ENCODE assay signal across 8 cellular contexts in the genomic region with DNA sequence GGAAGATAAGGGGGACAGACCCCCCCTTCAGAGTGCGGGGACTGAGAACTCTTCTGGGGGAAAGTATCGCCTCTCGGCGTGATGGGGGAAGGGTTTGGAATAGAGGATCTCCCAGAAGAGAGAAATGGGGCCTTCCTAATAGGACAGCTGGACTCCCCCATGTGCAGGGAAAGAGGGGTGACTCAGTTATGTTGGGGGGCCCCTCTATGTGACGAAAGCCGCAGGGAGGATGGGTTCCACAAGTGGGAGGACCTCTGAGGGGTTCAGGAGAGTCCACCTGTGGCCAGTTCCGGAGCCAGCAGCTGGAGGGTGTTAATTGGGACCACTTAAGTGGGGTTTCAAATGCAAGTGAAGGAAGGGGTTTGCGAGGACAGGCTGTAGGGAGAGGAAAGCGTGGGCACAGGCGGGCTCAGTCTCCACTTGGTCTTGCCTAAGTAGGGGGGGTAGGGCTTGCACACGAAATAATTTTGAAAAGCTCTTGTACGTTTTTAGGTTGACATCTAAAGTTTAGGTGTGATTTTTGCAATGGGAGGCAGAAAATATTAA.
DNase-seq lines count a peak whose midpoint lies in the region; ATAC-seq, FAIRE-seq and TF ChIP-seq lines count a peak whose summit lies in the region.

No MANE protein-coding gene starts in this region.

- FAIRE-seq in HTR-8/SVneo (lab: Jason Lieb, UNC): no peak

- H3K36me3 ChIP-seq in ES-I3 (ENCODE audit: insufficient read depth, low read length) (no peaks in the 10 kb centered on the region), brain microvascular endothelial cell (replicated peaks) (no peaks in the 10 kb centered on the region), mucosa of stomach (ENCODE audit: control insufficient read depth, insufficient read depth, low read length) (no peaks in the 10 kb centered on the region)

- no peak for TF ChIP-seq CTCF in brain microvascular endothelial cell (IDR thresholded peaks at IDR 0.05; ENCODE audit: low read depth, low read length, missing control alignments)

- H3K4me3 ChIP-seq in brain microvascular endothelial cell (ENCODE audit: low read depth, low read length): peak overlapping the region; percentile 63
- peak overlapping the region; percentile 14 for H3K4me3 ChIP-seq in mucosa of stomach (ENCODE audit: low read length)

- H3K9me3 ChIP-seq in ES-I3 (ENCODE audit: control insufficient read depth, insufficient read depth, low read length) (no peaks in the 10 kb centered on the region), mucosa of stomach (ENCODE audit: control insufficient read depth, low read length) (no peaks in the 10 kb centered on the region)

- peaks cover 12% of the 10 kb centered on the region for H3K4me1 ChIP-seq in ES-I3 (ENCODE audit: insufficient read depth, low read length)
- peaks cover 10% of the 10 kb centered on the region for H3K4me1 ChIP-seq in mucosa of stomach (ENCODE audit: control insufficient read depth, insufficient read depth, low read length)

- DNase-seq in HTR-8/SVneo (ENCODE audit: insufficient read length, low spot score) (peak; percentile 34), brain microvascular endothelial cell (no peak), HK-2 (ENCODE audit: unreplicated experiment) (no peak), NCI-H345 treated with DMSO at 0.1 percent for 48 hours (lab: John Stamatoyannopoulos, UW; ENCODE audit: unreplicated experiment) (no peak)
- no peak for DNase-seq in activated effector memory CD4-positive, alpha-beta T cell treated with anti-CD3 and anti-CD28 coated beads, Interleukin-2, amount 50 U/mL, for 16 hours

- in situ Hi-C loops in brain microvascular endothelial cell (cut with HindIII; ENCODE audit: low pct_ligation_motif_present, low sequenced_read_pairs): no loop called here

- H3K9ac ChIP-seq in ES-I3 (ENCODE audit: low read depth, low read length): peak overlapping the region; percentile 59
- H3K9ac ChIP-seq in mucosa of stomach (ENCODE audit: low read length): peak overlapping the region; percentile 83

- ATAC-seq in HG03045 (IDR thresholded peaks at IDR 0.05; ENCODE audit: unreplicated experiment): no peak

- peak overlapping the region; percentile 40 for H3K27ac ChIP-seq in brain microvascular endothelial cell

- H3K27me3 ChIP-seq in brain microvascular endothelial cell (replicated peaks) (no peaks in the 10 kb centered on the region), mucosa of stomach (ENCODE audit: control insufficient read depth, insufficient read depth, low read length) (no peaks in the 10 kb centered on the region)
